9 cellular contexts compared by ENCODE assay signal in the genomic region with DNA sequence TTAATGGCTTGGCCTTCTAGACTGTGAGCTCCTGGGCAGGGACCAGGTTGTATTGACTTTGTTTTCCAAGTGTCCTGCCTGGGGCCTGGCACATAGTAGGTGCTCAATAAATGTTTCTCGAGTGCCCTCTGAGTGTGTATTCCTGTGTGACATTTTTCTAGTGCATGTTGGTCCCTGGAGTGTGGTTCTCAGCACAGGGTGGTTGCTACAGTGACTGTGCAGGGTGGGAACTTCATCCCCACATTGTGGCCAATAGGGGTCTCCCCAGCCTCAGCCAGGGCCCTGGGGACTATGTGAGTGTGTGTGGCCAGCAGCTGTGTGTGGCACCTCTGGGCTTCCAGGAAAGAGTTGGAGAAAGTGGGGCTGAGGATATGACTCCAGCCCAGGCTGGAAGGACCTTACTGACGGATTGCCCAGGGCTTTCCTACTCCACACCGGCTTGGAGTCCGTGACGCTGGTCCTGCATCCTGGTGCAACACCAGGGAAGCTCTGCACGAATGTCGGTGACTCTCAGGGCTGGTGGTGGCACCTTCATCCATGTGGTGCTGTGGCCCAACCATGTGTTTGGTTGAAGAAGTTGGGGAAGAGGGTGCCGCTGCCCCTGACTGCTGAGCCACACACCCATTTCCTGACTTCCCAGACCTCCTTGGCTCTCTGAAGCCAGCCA. TPM values are rescaled to one million over a fixed set of nuclear protein-coding genes. Genes with fewer than 3 reads are reported as not detected.
DNase-seq lines count a peak whose midpoint lies in the region; ATAC-seq and TF ChIP-seq lines count a peak whose summit lies in the region.
"Had no signal": no experiment of that assay in that cellular context is flagged by ENCODE, and none has a peak within 500 bp of the region (broad histone marks: within the 10 kb centered on the region; RNA-seq: fewer than 3 reads in every experiment).

No MANE protein-coding gene starts in this region.

- no peak overlapping the region for H2AFZ ChIP-seq in Loucy (ENCODE audit: low read length)
- no peak overlapping the region for H2AFZ ChIP-seq in neural cell (ENCODE audit: low read depth, low read length)

- H3K4me3 ChIP-seq in Loucy (ENCODE audit: low read length, poor library complexity, severe bottlenecking), result no peak overlapping the region
- no peak overlapping the region for H3K4me3 ChIP-seq in neural cell (ENCODE audit: low read length)
- H3K4me3 ChIP-seq in thyroid gland (replicated peaks in 1 of 3), result no peak overlapping the region
- H3K4me3 ChIP-seq in stomach, result no peak overlapping the region
- H3K4me3 ChIP-seq: BLaER1 treated with 17β-estradiol and CSF1 and Interleukin-3, amounts not matched to agents 10 nM and 100 nM had no signal

- TF ChIP-seq CTCF in Loucy (conservative IDR thresholded peaks at IDR 0.05; ENCODE audit: low read length) (peak; percentile 66), neural cell (IDR thresholded peaks at IDR 0.05; ENCODE audit: poor library complexity, severe bottlenecking) (peak; percentile 24), thyroid gland (IDR thresholded peaks at IDR 0.05) (peak in 3 of 6 experiments; percentile 7 to 36 (median 15)), stomach (IDR thresholded peaks at IDR 0.05) (no peak)

- no peak for TF ChIP-seq RAD21 in neural cell (conservative IDR thresholded peaks at IDR 0.05)

- H3K79me2 ChIP-seq in Loucy (ENCODE audit: insufficient read depth, low read length) (no peaks in the 10 kb centered on the region), neural cell (replicated peaks; ENCODE audit: insufficient read depth, low read length) (no peaks in the 10 kb centered on the region)

- ATAC-seq in GM18861 (IDR thresholded peaks at IDR 0.05; ENCODE audit: unreplicated experiment), result no peak

- H3K9ac ChIP-seq in Loucy (ENCODE audit: low read depth, low read length, poor library complexity, severe bottlenecking), result no peak overlapping the region
- no peak overlapping the region for H3K9ac ChIP-seq in neural cell (ENCODE audit: low read length)
- H3K9ac ChIP-seq: BLaER1 treated with 17β-estradiol and CSF1 and Interleukin-3, amounts not matched to agents 10 nM and 100 nM had no signal

- WGBS in thyroid gland, 2 donors, result 72 to 83% methylated on average over 4 to 7 of the region's 8 CpGs
- 74 to 87% (median 83%) methylated on average over 4 to 8 of the region's 8 CpGs for WGBS in stomach, 5 donors

- H4K20me1 ChIP-seq in Loucy (ENCODE audit: insufficient read depth, low read length, poor library complexity, severe bottlenecking) (no peaks in the 10 kb centered on the region), neural cell (ENCODE audit: insufficient read depth) (no peaks in the 10 kb centered on the region)

- H3K9me3 ChIP-seq in Loucy (ENCODE audit: insufficient read depth, low read depth, low read length) (no peaks in the 10 kb centered on the region), neural cell (ENCODE audit: low read length) (no peaks in the 10 kb centered on the region), thyroid gland (no peaks in the 10 kb centered on the region), stomach (no peaks in the 10 kb centered on the region)
- H3K9me3 ChIP-seq: BLaER1 treated with 17β-estradiol and CSF1 and Interleukin-3, amounts not matched to agents 10 nM and 100 nM had no signal

- H3K27ac ChIP-seq in neural cell (ENCODE audit: low read length) (no peak overlapping the region), thyroid gland (no peak overlapping the region), stomach (no peak overlapping the region)
- H3K27ac ChIP-seq: BLaER1 treated with 17β-estradiol and CSF1 and Interleukin-3, amounts not matched to agents 10 nM and 100 nM had no signal

- H3K9me2 ChIP-seq in Loucy (replicated peaks; ENCODE audit: low read depth, low read length), result no peaks in the 10 kb centered on the region
- H3K9me2 ChIP-seq in neural cell (ENCODE audit: insufficient read depth, low read length), result no peaks in the 10 kb centered on the region

- peaks cover 23% of the 10 kb centered on the region; the same call in 1 of the 2 replicates for H3K36me3 ChIP-seq in Loucy (ENCODE audit: insufficient read depth, low read length)
- no peaks in the 10 kb centered on the region for H3K36me3 ChIP-seq in neural cell (ENCODE audit: insufficient read depth, low read length)
- H3K36me3 ChIP-seq in thyroid gland, result peaks cover 2 to 7% of the 10 kb centered on the region in 2 donors
- H3K36me3 ChIP-seq in stomach, result peaks cover 9 to 35% (median 28%) of the 10 kb centered on the region in 4 donors

- H3F3A ChIP-seq in Loucy (ENCODE audit: low read depth), result no peaks in the 10 kb centered on the region
- no peaks in the 10 kb centered on the region for H3F3A ChIP-seq in neural cell (ENCODE audit: insufficient read depth, low read length, poor library complexity, severe bottlenecking)

- intact Hi-C loops in thyroid gland (cut with DNase I), result no loop called here
- intact Hi-C loops in stomach (cut with DNase I; ENCODE audit: low total_unique reads), result loop anchor here (5.0 kb wide), 1 partner anchor 122 kb away; no protein-coding TSS in a partner anchor

- DNase-seq in NCI-H1436 (lab: John Stamatoyannopoulos, UW) (peak; percentile 1), NCI-H1436 treated with DMSO at 0.1 percent for 48 hours (lab: John Stamatoyannopoulos, UW) (no peak), cerebellar cortex (ENCODE audit: low spot score) (peak; percentile 73), thyroid gland (no peak), stomach (no peak)

- TF ChIP-seq POLR2A in thyroid gland (IDR thresholded peaks at IDR 0.05) (no peak), stomach (IDR thresholded peaks at IDR 0.05) (no peak)

- H3K27me3 ChIP-seq in Loucy (ENCODE audit: insufficient read depth, low read length, poor library complexity, severe bottlenecking) (no peaks in the 10 kb centered on the region), neural cell (ENCODE audit: insufficient read depth, low read depth, low read length) (no peaks in the 10 kb centered on the region), thyroid gland (no peaks in the 10 kb centered on the region), stomach (no peaks in the 10 kb centered on the region)
- H3K27me3 ChIP-seq: BLaER1 treated with 17β-estradiol and CSF1 and Interleukin-3, amounts not matched to agents 10 nM and 100 nM had no signal

- H3K4me2 ChIP-seq in Loucy (ENCODE audit: low read depth, low read length, poor library complexity, severe bottlenecking) (no peak overlapping the region), neural cell (ENCODE audit: low read length) (no peak overlapping the region)

- H3K4me1 ChIP-seq in Loucy (ENCODE audit: insufficient read depth, low read length, poor library complexity, severe bottlenecking), result no peaks in the 10 kb centered on the region
- H3K4me1 ChIP-seq in thyroid gland, result no peaks in the 10 kb centered on the region
- H3K4me1 ChIP-seq in stomach, result peaks cover 0 to 9% (median 4%) of the 10 kb centered on the region in 4 donors

- TF ChIP-seq EP300 in neural cell (conservative IDR thresholded peaks at IDR 0.05; ENCODE audit: poor library complexity, severe bottlenecking) (no peak), stomach (IDR thresholded peaks at IDR 0.05) (no peak)

TF ChIP-seq in neural cell, 6 proteins besides CTCF, POLR2A, EP300 and RAD21:
- no peak for TF ChIP-seq EZH2 (IDR thresholded peaks at IDR 0.05; ENCODE audit: borderline replicate concordance, insufficient read depth, low read length, poor library complexity, severe bottlenecking)
- TF ChIP-seq TAF1 (IDR thresholded peaks at IDR 0.05; ENCODE audit: low read depth), result no peak
- TF ChIP-seq POLR2AphosphoS5 (IDR thresholded peaks at IDR 0.05), result no peak
- TF ChIP-seq SMC3 (conservative IDR thresholded peaks at IDR 0.05; ENCODE audit: poor library complexity), result no peak
- TF ChIP-seq, protein P1, sequence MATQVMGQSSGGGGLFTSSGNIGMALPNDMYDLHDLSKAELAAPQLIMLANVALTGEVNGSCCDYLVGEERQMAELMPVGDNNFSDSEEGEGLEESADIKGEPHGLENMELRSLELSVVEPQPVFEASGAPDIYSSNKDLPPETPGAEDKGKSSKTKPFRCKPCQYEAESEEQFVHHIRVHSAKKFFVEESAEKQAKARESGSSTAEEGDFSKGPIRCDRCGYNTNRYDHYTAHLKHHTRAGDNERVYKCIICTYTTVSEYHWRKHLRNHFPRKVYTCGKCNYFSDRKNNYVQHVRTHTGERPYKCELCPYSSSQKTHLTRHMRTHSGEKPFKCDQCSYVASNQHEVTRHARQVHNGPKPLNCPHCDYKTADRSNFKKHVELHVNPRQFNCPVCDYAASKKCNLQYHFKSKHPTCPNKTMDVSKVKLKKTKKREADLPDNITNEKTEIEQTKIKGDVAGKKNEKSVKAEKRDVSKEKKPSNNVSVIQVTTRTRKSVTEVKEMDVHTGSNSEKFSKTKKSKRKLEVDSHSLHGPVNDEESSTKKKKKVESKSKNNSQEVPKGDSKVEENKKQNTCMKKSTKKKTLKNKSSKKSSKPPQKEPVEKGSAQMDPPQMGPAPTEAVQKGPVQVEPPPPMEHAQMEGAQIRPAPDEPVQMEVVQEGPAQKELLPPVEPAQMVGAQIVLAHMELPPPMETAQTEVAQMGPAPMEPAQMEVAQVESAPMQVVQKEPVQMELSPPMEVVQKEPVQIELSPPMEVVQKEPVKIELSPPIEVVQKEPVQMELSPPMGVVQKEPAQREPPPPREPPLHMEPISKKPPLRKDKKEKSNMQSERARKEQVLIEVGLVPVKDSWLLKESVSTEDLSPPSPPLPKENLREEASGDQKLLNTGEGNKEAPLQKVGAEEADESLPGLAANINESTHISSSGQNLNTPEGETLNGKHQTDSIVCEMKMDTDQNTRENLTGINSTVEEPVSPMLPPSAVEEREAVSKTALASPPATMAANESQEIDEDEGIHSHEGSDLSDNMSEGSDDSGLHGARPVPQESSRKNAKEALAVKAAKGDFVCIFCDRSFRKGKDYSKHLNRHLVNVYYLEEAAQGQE (IDR thresholded peaks at IDR 0.05; ENCODE audit: borderline replicate concordance), result no peak
- no peak for TF ChIP-seq MXI1 (conservative IDR thresholded peaks at IDR 0.05; ENCODE audit: poor library complexity, severe bottlenecking)

RNA-seq across cellular contexts. Expression of a gene that starts 9.0 kb away (rescaled TPM):
- polyA plus RNA-seq in neural cell, result 5.2 and 11.3 TPM in 2 replicates
- polyA minus RNA-seq in neural cell, result 19.2 and 21.8 TPM in 2 replicates
- total RNA-seq in thyroid gland, result 10 to 100 TPM; 28.2 to 57.7 (median 48.6) TPM
- total RNA-seq in stomach, result 100 to 1,000 TPM in 1 of 5 donors, 10 to 100 TPM in 4; 13.8 to 128 (median 34.8) TPM
- polyA plus RNA-seq in stomach, result 10 to 100 TPM in 2 of 3 donors, 1 to 10 TPM in 1; 8.8 to 18.2 (median 13.9) TPM

RNA-seq across cellular contexts. Expression of a gene that starts 16.7 kb away (rescaled TPM):
- polyA plus RNA-seq in neural cell (20.3 and 27.2 TPM in 2 replicates), stomach (10 to 100 TPM in 1 of 3 donors, 1 to 10 TPM in 2; 4.6 to 12.1 (median 5.8) TPM)
- 27.4 and 33.8 TPM in 2 replicates for polyA minus RNA-seq in neural cell
- total RNA-seq in thyroid gland (10 to 100 TPM in 2 of 4 donors, 1 to 10 TPM in 2; 7.4 to 12.6 (median 10.3) TPM), stomach (10 to 100 TPM in 1 of 5 donors, 1 to 10 TPM in 3, under 1 TPM in 1; 0.45 to 13.6 (median 5.7) TPM)

Comparison
In these comparisons a context has a peak if more than half of its experiments do, and no peak if none do; other contexts are left out.
1. DNase-seq: peak in NCI-H1436 (single experiment) and cerebellar cortex (single experiment); none in NCI-H1436 treated with DMSO at 0.1 percent for 48 hours (single experiment), thyroid gland (0 of 2) and stomach (single experiment).
2. CTCF ChIP-seq: peak in Loucy (single experiment) and neural cell (single experiment); none in stomach (0 of 7).